ENCODE assay signal across 10 cellular contexts in the genomic region with DNA sequence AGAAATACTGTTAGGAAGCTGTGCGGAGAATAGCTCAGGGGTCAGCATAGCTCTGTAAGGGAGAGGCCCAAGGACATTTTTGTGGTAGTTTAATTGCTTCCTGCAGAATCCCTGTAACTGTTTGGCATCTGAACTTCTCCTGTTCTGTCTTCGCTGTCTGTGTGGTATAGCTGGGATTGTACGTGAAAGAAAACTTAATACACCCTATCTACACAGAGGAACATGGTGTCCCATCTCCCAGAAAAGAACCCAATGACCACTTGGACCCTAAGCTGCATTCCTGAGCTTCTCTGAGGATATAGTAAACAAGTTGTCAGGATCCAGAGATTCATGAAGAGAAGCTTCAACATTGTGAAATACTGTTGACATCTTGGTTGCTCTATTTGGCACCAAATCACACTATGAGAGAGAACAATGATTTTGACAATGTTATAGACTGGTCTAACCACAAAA.
DNase-seq lines count a peak whose midpoint lies in the region; ATAC-seq and TF ChIP-seq lines count a peak whose summit lies in the region.
"Had no signal": no experiment of that assay in that cellular context is flagged by ENCODE, and none has a peak within 500 bp of the region (broad histone marks: within the 10 kb centered on the region; RNA-seq: fewer than 3 reads in every experiment).

No MANE protein-coding gene starts in this region.

- H2BK12ac ChIP-seq in trophoblast cell (ENCODE audit: low read length): no peak overlapping the region

- H3F3A ChIP-seq in SK-N-SH (replicated peaks; ENCODE audit: insufficient read depth) (peaks cover 43% of the 10 kb centered on the region), smooth muscle cell (ENCODE audit: low read depth) (peaks cover 7% of the 10 kb centered on the region)

- ATAC-seq in HG03135 (IDR thresholded peaks at IDR 0.05; ENCODE audit: unreplicated experiment): no peak

- H4K12ac ChIP-seq in trophoblast cell (ENCODE audit: low read depth, low read length): no peak overlapping the region

- no peak overlapping the region for H4K8ac ChIP-seq in trophoblast cell (ENCODE audit: low read depth, low read length)

- peaks cover 9 to 58% of the 10 kb centered on the region in 2 experiments for H3K4me1 ChIP-seq in SK-N-SH (ENCODE audit: control insufficient read depth in 1 of 2, insufficient read depth in 2 of 2, low read depth in 1 of 2, low read length in 1 of 2)
- H3K4me1 ChIP-seq in smooth muscle cell (ENCODE audit: low read depth): peaks cover 19% of the 10 kb centered on the region
- peaks cover 9 to 15% of the 10 kb centered on the region in 2 experiments for H3K4me1 ChIP-seq in trophoblast cell (ENCODE audit: control insufficient read depth in 1 of 2, insufficient read depth in 2 of 2, low read length in 2 of 2)

- H4K20me1 ChIP-seq in SK-N-SH (ENCODE audit: insufficient read depth): no peaks in the 10 kb centered on the region
- H4K20me1 ChIP-seq in smooth muscle cell (ENCODE audit: low read depth): no peaks in the 10 kb centered on the region

- H4K91ac ChIP-seq in trophoblast cell (ENCODE audit: low read depth, low read length): no peak overlapping the region

- H3K9ac ChIP-seq in SK-N-SH (peak overlapping the region; percentile 37; the same call in 1 of the 2 replicates), smooth muscle cell (ENCODE audit: low read depth) (peak overlapping the region; percentile 26), trophoblast cell (ENCODE audit: low read length) (no peak overlapping the region)

- no peak overlapping the region for H3K23ac ChIP-seq in trophoblast cell (ENCODE audit: low read length)

- no peak overlapping the region for H2BK120ac ChIP-seq in trophoblast cell (ENCODE audit: insufficient read depth, low read length, poor library complexity)

- TF ChIP-seq CTCF in SK-N-SH (IDR thresholded peaks at IDR 0.05): no peak
- no peak for TF ChIP-seq CTCF in fibroblast of villous mesenchyme (IDR thresholded peaks at IDR 0.05; ENCODE audit: insufficient read depth, low read depth, low read length)
- TF ChIP-seq CTCF in smooth muscle cell (IDR thresholded peaks at IDR 0.05; ENCODE audit: borderline replicate concordance, insufficient read depth, poor library complexity, severe bottlenecking): no peak

- peak overlapping the region; percentile 56 to 96; a peak in 3 of 4 replicates for H3K27ac ChIP-seq in SK-N-SH (ENCODE audit: low read depth in 2 of 2, low read length in 1 of 2)
- peak overlapping the region; percentile 43 for H3K27ac ChIP-seq in smooth muscle cell (ENCODE audit: low read depth)
- no peak overlapping the region for H3K27ac ChIP-seq in trophoblast cell (ENCODE audit: low read depth, low read length)

- no peak overlapping the region for H2BK5ac ChIP-seq in trophoblast cell (ENCODE audit: low read depth, low read length, poor library complexity)

- peak overlapping the region; percentile 7; the same call in 1 of the 2 replicates for H3K4me2 ChIP-seq in SK-N-SH
- H3K4me2 ChIP-seq in smooth muscle cell: peak overlapping the region; percentile 79
- no peak overlapping the region for H3K4me2 ChIP-seq in trophoblast cell (ENCODE audit: low read length)

- H3K14ac ChIP-seq in trophoblast cell (ENCODE audit: low read length): no peak overlapping the region

- H3K4me3 ChIP-seq in SK-N-SH (ENCODE audit: low read depth in 2 of 2, low read length in 1 of 2): no peak overlapping the region
- H3K4me3 ChIP-seq in fibroblast of villous mesenchyme (ENCODE audit: low read depth, low read length): no peak overlapping the region
- no peak overlapping the region for H3K4me3 ChIP-seq in smooth muscle cell
- H3K4me3 ChIP-seq in trophoblast cell (ENCODE audit: low read depth, low read length): no peak overlapping the region

- WGBS in SK-N-SH (ENCODE audit: low lambda C conversion rate): 72% methylated on average over 3 of the region's 3 CpGs
- WGBS in smooth muscle cell (ENCODE audit: low lambda C conversion rate): 5% methylated on average over 3 of the region's 3 CpGs
- WGBS in trophoblast cell (ENCODE audit: extremely low coverage, insufficient coverage, insufficient read length): no CpG with 5 or more reads among the region's 3 CpGs

- H3K9me2 ChIP-seq in SK-N-SH: no peaks in the 10 kb centered on the region

- H3K36me3 ChIP-seq in SK-N-SH (replicated peaks in 1 of 2; ENCODE audit: control insufficient read depth in 1 of 2, insufficient read depth in 2 of 2, low read length in 1 of 2) (no peaks in the 10 kb centered on the region), smooth muscle cell (ENCODE audit: low read depth) (no peaks in the 10 kb centered on the region), trophoblast cell (ENCODE audit: control insufficient read depth in 1 of 2, insufficient read depth in 2 of 2, low read length in 2 of 2) (no peaks in the 10 kb centered on the region)

- H3K18ac ChIP-seq in trophoblast cell (ENCODE audit: low read length): no peak overlapping the region

- H3K79me2 ChIP-seq in SK-N-SH (ENCODE audit: insufficient read depth): no peaks in the 10 kb centered on the region
- no peaks in the 10 kb centered on the region for H3K79me2 ChIP-seq in smooth muscle cell (ENCODE audit: low read depth)
- H3K79me2 ChIP-seq in trophoblast cell (ENCODE audit: control insufficient read depth, insufficient read depth, low read length, poor library complexity): no peaks in the 10 kb centered on the region

- CTCF ChIA-PET in SK-N-SH (lab: Yijun Ruan, JAX): interaction anchor here (1.0 to 1.6 kb wide), 7 partner anchors 9 to 287 kb away, joined by 3 to 4 read pairs (median 3); no protein-coding TSS in a partner anchor

- H2AK5ac ChIP-seq in trophoblast cell (ENCODE audit: low read length): no peak overlapping the region

- POLR2A ChIA-PET in SK-N-SH (lab: Yijun Ruan, JAX): no interaction called here

- H3K9me3 ChIP-seq in SK-N-SH: peaks cover 7% of the 10 kb centered on the region; the same call in 1 of the 2 replicates
- H3K9me3 ChIP-seq in smooth muscle cell (replicated peaks; ENCODE audit: low read depth): no peaks in the 10 kb centered on the region
- no peaks in the 10 kb centered on the region for H3K9me3 ChIP-seq in trophoblast cell (ENCODE audit: insufficient read depth, low read depth, low read length)

- H3K79me1 ChIP-seq in trophoblast cell (ENCODE audit: low read length): peaks cover 3% of the 10 kb centered on the region

- no peak for TF ChIP-seq RAD21 in SK-N-SH (IDR thresholded peaks at IDR 0.05; ENCODE audit: low read length)

- H3K27me3 ChIP-seq in SK-N-SH (ENCODE audit: insufficient read depth) (no peaks in the 10 kb centered on the region), smooth muscle cell (ENCODE audit: low read depth) (no peaks in the 10 kb centered on the region), trophoblast cell (ENCODE audit: insufficient read depth, low read length) (no peaks in the 10 kb centered on the region)

- no peak for TF ChIP-seq EP300 in SK-N-SH (IDR thresholded peaks at IDR 0.05; ENCODE audit: borderline replicate concordance in 1 of 2, low read depth in 1 of 2, low read length in 1 of 2)

- H2AFZ ChIP-seq in SK-N-SH (ENCODE audit: low read depth) (peak overlapping the region; percentile 17; the same call in 1 of the 2 replicates), smooth muscle cell (ENCODE audit: low read depth) (peak overlapping the region; percentile 34), trophoblast cell (ENCODE audit: insufficient read depth, low read length, poor library complexity) (no peak overlapping the region)

- H3K4ac ChIP-seq in trophoblast cell (ENCODE audit: low read depth, low read length): no peak overlapping the region

- DNase-seq in GM04504 (ENCODE audit: low read depth) (peak; percentile 84), SK-N-SH (no peak), fibroblast of villous mesenchyme (ENCODE audit: low read depth) (peak; percentile 98), smooth muscle cell (lab: John Stamatoyannopoulos, UW; ENCODE audit: unreplicated experiment) (no peak), NCI-H1930 (lab: John Stamatoyannopoulos, UW) (no peak), trophoblast cell (no peak)
- DNase-seq in activated CD8-positive, alpha-beta memory T cell treated with anti-CD3 and anti-CD28 coated beads, Interleukin-2, amount 50 U/mL, for 4 hours: no peak
- DNase-seq: effector memory CD4-positive, alpha-beta T cell; NCI-H1105 had no signal

TF ChIP-seq in SK-N-SH, 30 proteins besides CTCF, POLR2A, EP300 and RAD21:
- TF ChIP-seq TEAD4 (IDR thresholded peaks at IDR 0.05; ENCODE audit: borderline replicate concordance, insufficient read depth): no peak
- TF ChIP-seq TCF12 (IDR thresholded peaks at IDR 0.05): peak; percentile 63; the same call in 1 of the 2 replicates
- TF ChIP-seq, protein P1, sequence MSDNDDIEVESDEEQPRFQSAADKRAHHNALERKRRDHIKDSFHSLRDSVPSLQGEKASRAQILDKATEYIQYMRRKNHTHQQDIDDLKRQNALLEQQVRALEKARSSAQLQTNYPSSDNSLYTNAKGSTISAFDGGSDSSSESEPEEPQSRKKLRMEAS (IDR thresholded peaks at IDR 0.05; ENCODE audit: low read depth): no peak
- TF ChIP-seq, protein P2, sequence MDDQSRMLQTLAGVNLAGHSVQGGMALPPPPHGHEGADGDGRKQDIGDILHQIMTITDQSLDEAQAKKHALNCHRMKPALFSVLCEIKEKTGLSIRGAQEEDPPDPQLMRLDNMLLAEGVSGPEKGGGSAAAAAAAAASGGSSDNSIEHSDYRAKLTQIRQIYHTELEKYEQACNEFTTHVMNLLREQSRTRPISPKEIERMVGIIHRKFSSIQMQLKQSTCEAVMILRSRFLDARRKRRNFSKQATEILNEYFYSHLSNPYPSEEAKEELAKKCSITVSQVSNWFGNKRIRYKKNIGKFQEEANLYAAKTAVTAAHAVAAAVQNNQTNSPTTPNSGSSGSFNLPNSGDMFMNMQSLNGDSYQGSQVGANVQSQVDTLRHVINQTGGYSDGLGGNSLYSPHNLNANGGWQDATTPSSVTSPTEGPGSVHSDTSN (IDR thresholded peaks at IDR 0.05): peak; percentile 10; the same call in 1 of the 2 replicates
- TF ChIP-seq JUND (IDR thresholded peaks at IDR 0.05): no peak
- TF ChIP-seq, protein P3, sequence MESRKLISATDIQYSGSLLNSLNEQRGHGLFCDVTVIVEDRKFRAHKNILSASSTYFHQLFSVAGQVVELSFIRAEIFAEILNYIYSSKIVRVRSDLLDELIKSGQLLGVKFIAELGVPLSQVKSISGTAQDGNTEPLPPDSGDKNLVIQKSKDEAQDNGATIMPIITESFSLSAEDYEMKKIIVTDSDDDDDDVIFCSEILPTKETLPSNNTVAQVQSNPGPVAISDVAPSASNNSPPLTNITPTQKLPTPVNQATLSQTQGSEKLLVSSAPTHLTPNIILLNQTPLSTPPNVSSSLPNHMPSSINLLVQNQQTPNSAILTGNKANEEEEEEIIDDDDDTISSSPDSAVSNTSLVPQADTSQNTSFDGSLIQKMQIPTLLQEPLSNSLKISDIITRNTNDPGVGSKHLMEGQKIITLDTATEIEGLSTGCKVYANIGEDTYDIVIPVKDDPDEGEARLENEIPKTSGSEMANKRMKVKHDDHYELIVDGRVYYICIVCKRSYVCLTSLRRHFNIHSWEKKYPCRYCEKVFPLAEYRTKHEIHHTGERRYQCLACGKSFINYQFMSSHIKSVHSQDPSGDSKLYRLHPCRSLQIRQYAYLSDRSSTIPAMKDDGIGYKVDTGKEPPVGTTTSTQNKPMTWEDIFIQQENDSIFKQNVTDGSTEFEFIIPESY (IDR thresholded peaks at IDR 0.05; ENCODE audit: borderline replicate concordance, low read depth): no peak
- no peak for TF ChIP-seq GATA2 (CRISPR knock-in tag; IDR thresholded peaks at IDR 0.05)

Comparison
In these comparisons a context has a peak if more than half of its experiments do, and no peak if none do; other contexts are left out.
1. DNase-seq: peak in GM04504 (single experiment) and fibroblast of villous mesenchyme (single experiment); none in SK-N-SH (single experiment), smooth muscle cell (single experiment), activated CD8-positive, alpha-beta memory T cell treated with anti-CD3 and anti-CD28 coated beads, Interleukin-2, amount 50 U/mL, for 4 hours (single experiment), NCI-H1930 (0 of 2) and trophoblast cell (0 of 2).